Comparison of ENCODE assay signal across 20 cellular contexts in genomic region chr2:120245933-120246332, GRCh38. TPM values are rescaled to one million over a fixed set of nuclear protein-coding genes. Genes with fewer than 3 reads are reported as not detected.
DNase-seq lines count a peak whose midpoint lies in the region; ATAC-seq and TF ChIP-seq lines count a peak whose summit lies in the region.
"Had no signal": no experiment of that assay in that cellular context is flagged by ENCODE, and none has a peak within 500 bp of the region (broad histone marks: within the 10 kb centered on the region; RNA-seq: fewer than 3 reads in every experiment).

No MANE protein-coding gene starts in this region.

- no peaks in the 10 kb centered on the region for H3K9me3 ChIP-seq in heart left ventricle
- no peaks in the 10 kb centered on the region for H3K9me3 ChIP-seq in adrenal gland (replicated peaks in 1 of 3)
- H3K9me3 ChIP-seq in mucosa of descending colon, result no peaks in the 10 kb centered on the region
- no peaks in the 10 kb centered on the region for H3K9me3 ChIP-seq in uterus
- H3K9me3 ChIP-seq: ascending aorta had no signal

- TF ChIP-seq CTCF in heart left ventricle (IDR thresholded peaks at IDR 0.05) (no peak), adrenal gland (IDR thresholded peaks at IDR 0.05) (no peak), mucosa of descending colon (IDR thresholded peaks at IDR 0.05) (no peak), uterus (IDR thresholded peaks at IDR 0.05) (no peak)

- 80 to 98% (median 92%) methylated on average over 7 of the region's 7 CpGs for WGBS in heart left ventricle, 4 donors
- WGBS in adrenal gland, 4 donors, result 39 to 57% (median 50%) methylated on average over 6 to 7 of the region's 7 CpGs

- no peak overlapping the region for H3K27ac ChIP-seq in heart left ventricle
- peak overlapping the region in 3 of 5 donors; percentile 6 to 52 (median 50) for H3K27ac ChIP-seq in adrenal gland
- peak overlapping the region; percentile 33 to 40 for H3K27ac ChIP-seq in uterus
- H3K27ac ChIP-seq: ascending aorta had no signal

- H3K4me3 ChIP-seq in heart left ventricle (no peak overlapping the region), adrenal gland (no peak overlapping the region), mucosa of descending colon (no peak overlapping the region), uterus (no peak overlapping the region)
- H3K4me3 ChIP-seq: ascending aorta had no signal

- H3K36me3 ChIP-seq in heart left ventricle (no peaks in the 10 kb centered on the region), adrenal gland (replicated peaks in 1 of 2) (no peaks in the 10 kb centered on the region), mucosa of descending colon (ENCODE audit: low read depth) (peaks cover 3% of the 10 kb centered on the region), uterus (no peaks in the 10 kb centered on the region)
- H3K36me3 ChIP-seq: ascending aorta had no signal

- intact Hi-C loops in cardiac septum (cut with DNase I), result no loop called here
- intact Hi-C loops in heart left ventricle (cut with DNase I), result no loop called here
- intact Hi-C loops in adrenal gland (cut with DNase I), result no loop called here
- intact Hi-C loops in mucosa of descending colon (cut with DNase I, micrococcal nuclease), result no loop called here
- intact Hi-C loops in uterus (cut with DNase I; ENCODE audit: low total_unique reads), result no loop called here

- TF ChIP-seq POLR2A in heart left ventricle (IDR thresholded peaks at IDR 0.05) (no peak), adrenal gland (IDR thresholded peaks at IDR 0.05) (no peak), uterus (IDR thresholded peaks at IDR 0.05) (no peak)

- ATAC-seq in heart left ventricle (no peak), mucosa of descending colon (peak; percentile 47), GM19397 (IDR thresholded peaks at IDR 0.05; ENCODE audit: unreplicated experiment) (no peak)

- H3K4me1 ChIP-seq in heart left ventricle, result peaks cover 0 to 16% (median 7%) of the 10 kb centered on the region in 12 donors
- peaks cover 15 to 17% of the 10 kb centered on the region in 2 donors for H3K4me1 ChIP-seq in adrenal gland (replicated peaks in 1 of 2)
- peaks cover 19% of the 10 kb centered on the region for H3K4me1 ChIP-seq in mucosa of descending colon (ENCODE audit: low read depth)
- H3K4me1 ChIP-seq in uterus, result peaks cover 0 to 7% of the 10 kb centered on the region in 2 donors
- H3K4me1 ChIP-seq: ascending aorta had no signal

- no peaks in the 10 kb centered on the region for H3K27me3 ChIP-seq in heart left ventricle
- H3K27me3 ChIP-seq in adrenal gland, result no peaks in the 10 kb centered on the region
- H3K27me3 ChIP-seq in uterus, result no peaks in the 10 kb centered on the region
- H3K27me3 ChIP-seq: ascending aorta had no signal

- peak; percentile 22 for DNase-seq in cardiac septum (ENCODE audit: low spot score)
- no peak for DNase-seq in heart left ventricle
- DNase-seq in adrenal gland, result peak in 1 of 7 donors; percentile 27
- DNase-seq in mucosa of descending colon, result peak in 2 of 3 donors; percentile 53 to 60
- DNase-seq in uterus, result no peak
- no peak for DNase-seq in GM19240 (ENCODE audit: insufficient read length, low spot score)
- no peak for DNase-seq in NCI-H446 (lab: John Stamatoyannopoulos, UW)
- DNase-seq: 8988T; activated CD4-positive, alpha-beta T cell treated with anti-CD3 and anti-CD28 coated beads, Interleukin-2, amount 50 U/mL, for 48 hours; activated naive CD4-positive, alpha-beta T cell treated with anti-CD3 and anti-CD28 coated beads, Interleukin-2, amount 50 U/mL, for 16 hours; activated T-cell treated with anti-CD3 and anti-CD28 coated beads for 4 hours; cerebellar nuclear complex; effector CD8-positive, alpha-beta T cell; kidney glomerular epithelial cell; NCI-H1694 treated with DMSO at 0.1 percent for 48 hours; NCI-H748 treated with DMSO at 0.1 percent for 48 hours; stimulated activated CD4-positive, alpha-beta T cell treated with anti-CD3 and anti-CD28 coated beads, Interleukin-4, amount 100 ng/mL, for 4 hours; T-helper 2 cell had no signal

RNA-seq across cellular contexts. Expression of gene RALB, which starts 6.7 kb away (rescaled TPM):
- total RNA-seq in cardiac septum, result 49.9 TPM
- total RNA-seq in heart left ventricle, result 10 to 100 TPM; 35.7 to 59.9 (median 45.1) TPM
- 100 to 1,000 TPM in 1 of 2 donors, 10 to 100 TPM in 1; 30.5 to 111 TPM for polyA plus RNA-seq in heart left ventricle
- 10 to 100 TPM; 33.9 to 66.8 (median 51.6) TPM for total RNA-seq in adrenal gland
- 10 to 100 TPM; 20.7 to 91.9 (median 34.7) TPM for polyA plus RNA-seq in adrenal gland
- total RNA-seq in mucosa of descending colon, result 10 to 100 TPM; 75.1 to 83.8 (median 80.8) TPM
- total RNA-seq in uterus, result 10 to 100 TPM; 54.1 to 96.7 (median 78.2) TPM

RNA-seq across cellular contexts. Expression of gene TMEM185B, which starts 22.7 kb away (rescaled TPM):
- total RNA-seq in cardiac septum (22.7 TPM), heart left ventricle (10 to 100 TPM; 16.1 to 29.8 (median 26.8) TPM), adrenal gland (10 to 100 TPM; 16.8 to 33.0 (median 23.0) TPM), mucosa of descending colon (10 to 100 TPM; 13.6 to 19.0 (median 14.2) TPM), uterus (10 to 100 TPM; 11.5 to 34.6 (median 22.0) TPM)
- polyA plus RNA-seq in heart left ventricle (10 to 100 TPM in 1 of 2 donors, 1 to 10 TPM in 1; 7.8 to 21.2 TPM), adrenal gland (10 to 100 TPM in 1 of 3 donors, 1 to 10 TPM in 2; 2.9 to 17.6 (median 5.2) TPM)

Comparison
In these comparisons a context has a peak if more than half of its experiments do, and no peak if none do; other contexts are left out.
1. DNase-seq: peak in cardiac septum (single experiment) and mucosa of descending colon (2 of 3); none in heart left ventricle (0 of 5), uterus (0 of 2), GM19240 (single experiment) and NCI-H446 (0 of 2).
2. H3K27ac ChIP-seq: peak in adrenal gland (3 of 5) and uterus (2 of 2); none in heart left ventricle (0 of 12).